ENCODE assay signal across 15 cellular contexts in genomic region chr5:1245901-1246576, GRCh38. TPM values are rescaled to one million over a fixed set of nuclear protein-coding genes. Genes with fewer than 3 reads are reported as not detected.
DNase-seq lines count a peak whose midpoint lies in the region; ATAC-seq, FAIRE-seq and TF ChIP-seq lines count a peak whose summit lies in the region.
"Had no signal": no experiment of that assay in that cellular context is flagged by ENCODE, and none has a peak within 500 bp of the region (broad histone marks: within the 10 kb centered on the region; RNA-seq: fewer than 3 reads in every experiment).

No MANE protein-coding gene starts in this region.

- TF ChIP-seq RAD21 in H1 (IDR thresholded peaks at IDR 0.05 in 1 of 2, conservative IDR thresholded peaks at IDR 0.05 in 1 of 2; ENCODE audit: low read depth in 2 of 2, low read length in 2 of 2), result no peak

- H3K27ac ChIP-seq in H1 (ENCODE audit: low read depth, low read length), result no peak overlapping the region
- H3K27ac ChIP-seq in PC-9, result no peak overlapping the region
- no peak overlapping the region for H3K27ac ChIP-seq in naive thymus-derived CD4-positive, alpha-beta T cell (ENCODE audit: low read depth, low read length)
- H3K27ac ChIP-seq: GM23248, SJCRH30 had no signal

- ATAC-seq in naive thymus-derived CD4-positive, alpha-beta T cell, result no peak

- 92% methylated on average over 49 of the region's 58 CpGs; no CpG with 5 or more reads in 1 of the 2 experiments for WGBS in H1 (ENCODE audit: extremely low coverage in 1 of 2, insufficient coverage in 1 of 2, insufficient read length in 1 of 2, insufficient replicate concordance in 2 of 2, low coverage in 1 of 2, low lambda C conversion rate in 2 of 2, missing lambda C conversion rate in 1 of 2), 2 experiments

- H3K9me3 ChIP-seq in H1 (ENCODE audit: insufficient read depth in 2 of 2, low read depth in 1 of 2, low read length in 1 of 2) (no peaks in the 10 kb centered on the region), PC-9 (ENCODE audit: insufficient read depth, low read depth) (no peaks in the 10 kb centered on the region)
- no peaks in the 10 kb centered on the region for H3K9me3 ChIP-seq in naive thymus-derived CD4-positive, alpha-beta T cell (ENCODE audit: control insufficient read depth in 2 of 3, low read length in 3 of 3)
- H3K9me3 ChIP-seq: SJCRH30 had no signal

- H4K5ac ChIP-seq in H1 (ENCODE audit: insufficient read length, low read depth, low read length), result no peak overlapping the region

- H3K23me2 ChIP-seq in H1 (ENCODE audit: low read depth, low read length), result peaks cover 2% of the 10 kb centered on the region; the same call in 1 of the 2 replicates

- DNase-seq in Ammon's horn (ENCODE audit: low spot score) (peak; percentile 9), H7 (peak; percentile 81), NCI-H2227 (lab: John Stamatoyannopoulos, UW; ENCODE audit: unreplicated experiment) (peak; percentile 85), H1 (ENCODE audit: low read depth in 1 of 2, low spot score in 2 of 2) (peak in 1 of 2 experiments; percentile 46), PC-9 (no peak), NCI-H526 treated with DMSO at 0.1 percent for 48 hours (lab: John Stamatoyannopoulos, UW) (no peak)
- DNase-seq in effector CD8-positive, alpha-beta T cell (lab: John Stamatoyannopoulos, UW), result no peak
- DNase-seq in naive thymus-derived CD4-positive, alpha-beta T cell, result no peak
- DNase-seq: NCI-H1105 treated with DMSO at 0.1 percent for 48 hours had no signal

- no peak overlapping the region for H3K23ac ChIP-seq in H1 (ENCODE audit: insufficient read length)

- H3K36me3 ChIP-seq in H7 (replicated peaks; ENCODE audit: control insufficient read depth, insufficient read depth, low read length) (no peaks in the 10 kb centered on the region), H1 (ENCODE audit: control insufficient read depth in 2 of 4, insufficient read depth in 4 of 4, low read length in 3 of 4) (no peaks in the 10 kb centered on the region), PC-9 (ENCODE audit: low read depth) (no peaks in the 10 kb centered on the region)
- H3K36me3 ChIP-seq in naive thymus-derived CD4-positive, alpha-beta T cell (ENCODE audit: control insufficient read depth in 2 of 3, insufficient read depth in 3 of 3, low read length in 3 of 3), result no peaks in the 10 kb centered on the region
- H3K36me3 ChIP-seq: SJCRH30 had no signal

- POLR2A ChIA-PET in H1 (lab: Charles Lee; ENCODE audit: partially characterized antibody) (interaction anchor here (0.8 kb wide), 1 partner anchor 314 kb away, joined by 3 read pairs; no protein-coding TSS in a partner anchor), PC-9 (lab: Charles Lee; ENCODE audit: unreplicated experiment) (no interaction called here)
- POLR2A ChIA-PET in naive thymus-derived CD4-positive, alpha-beta T cell (lab: Charles Lee), result no interaction called here

- H3K4me3 ChIP-seq in H7 (ENCODE audit: insufficient read depth, low read depth, low read length), result no peak overlapping the region
- H3K4me3 ChIP-seq in H1 (ENCODE audit: extremely low read depth in 1 of 4, insufficient read depth in 2 of 4, low read depth in 3 of 4, low read length in 4 of 4), result no peak overlapping the region
- no peak overlapping the region for H3K4me3 ChIP-seq in PC-9
- H3K4me3 ChIP-seq in naive thymus-derived CD4-positive, alpha-beta T cell (ENCODE audit: low read length), result no peak overlapping the region
- H3K4me3 ChIP-seq: GM23248, SJCRH30 had no signal

- H3K9me2 ChIP-seq in PC-9 (ENCODE audit: insufficient read depth), result no peaks in the 10 kb centered on the region

- H4K20me1 ChIP-seq in H1 (replicated peaks in 1 of 2; ENCODE audit: control insufficient read depth in 1 of 2, insufficient read depth in 2 of 2, low read length in 2 of 2) (peaks cover 10 to 11% of the 10 kb centered on the region in 2 experiments), PC-9 (ENCODE audit: insufficient read depth) (no peaks in the 10 kb centered on the region; the same call in 1 of the 2 replicates)

- no peak for TF ChIP-seq POLR2A in H1 (IDR thresholded peaks at IDR 0.05; ENCODE audit: control extremely low read depth in 1 of 2, low read depth in 2 of 2, low read length in 2 of 2)

- H3K4me3 Mint-ChIP-seq in naive thymus-derived CD4-positive, alpha-beta T cell, result no peak overlapping the region
- H3K4me3 Mint-ChIP-seq: CD4-positive, alpha-beta T cell had no signal

- H2AFZ ChIP-seq in H1 (ENCODE audit: low read length) (no peak overlapping the region), PC-9 (no peak overlapping the region)
- H2AFZ ChIP-seq: GM23248 had no signal

- H3K4me2 ChIP-seq in H1 (ENCODE audit: insufficient read depth in 1 of 2, low read depth in 2 of 2, low read length in 2 of 2), result no peak overlapping the region
- no peak overlapping the region for H3K4me2 ChIP-seq in PC-9

- BruUV-seq in PC-9 (replicated peaks; lab: Mats Ljungman, UMichigan), result no TSS peak

- no peak for FAIRE-seq in H1 (lab: Jason Lieb, UNC)
- FAIRE-seq: A204.1, D721Med had no signal

- no peak overlapping the region for H3K56ac ChIP-seq in H1 (replicated peaks; ENCODE audit: insufficient read length, low read depth, low read length)

- H3K4me1 ChIP-seq in H1 (replicated peaks in 1 of 4; ENCODE audit: control insufficient read depth in 3 of 4, insufficient read depth in 4 of 4, low read length in 3 of 4), result peaks cover 0 to 9% (median under 1%) of the 10 kb centered on the region in 4 experiments; a peak in 5 of 7 replicates
- no peaks in the 10 kb centered on the region for H3K4me1 ChIP-seq in PC-9 (replicated peaks; ENCODE audit: insufficient read depth)
- H3K4me1 ChIP-seq in naive thymus-derived CD4-positive, alpha-beta T cell (ENCODE audit: control insufficient read depth in 2 of 2, insufficient read depth in 2 of 2, low read length in 2 of 2), result no peaks in the 10 kb centered on the region

- peaks cover 0 to 2% (median 0%) of the 10 kb centered on the region in 11 donors for H3K9me3 Mint-ChIP-seq in naive thymus-derived CD4-positive, alpha-beta T cell
- H3K9me3 Mint-ChIP-seq: CD4-positive, alpha-beta T cell had no signal

- H2AK5ac ChIP-seq in H1 (ENCODE audit: low read depth, low read length), result no peak overlapping the region

- no peaks in the 10 kb centered on the region for H3F3A ChIP-seq in PC-9 (ENCODE audit: insufficient read depth, low read depth)

- no peaks in the 10 kb centered on the region for H3K4me1 Mint-ChIP-seq in naive thymus-derived CD4-positive, alpha-beta T cell

- intact Hi-C loops in PC-9 (cut with micrococcal nuclease; ENCODE audit: unreplicated experiment), result loop anchor here (1.0 kb wide), 2 partner anchors 78 to 323 kb away; no protein-coding TSS in a partner anchor
- intact Hi-C loops in naive thymus-derived CD4-positive, alpha-beta T cell (cut with micrococcal nuclease), result no loop called here

- no peaks in the 10 kb centered on the region for H3K27me3 ChIP-seq in H7 (ENCODE audit: control insufficient read depth, insufficient read depth, low read length)
- H3K27me3 ChIP-seq in H1 (replicated peaks in 1 of 4; ENCODE audit: control insufficient read depth in 3 of 4, extremely low read depth in 1 of 4, insufficient read depth in 3 of 4, low read length in 3 of 4), result no peaks in the 10 kb centered on the region; a peak in 1 of 7 replicates
- peaks cover 97% of the 10 kb centered on the region for H3K27me3 ChIP-seq in PC-9 (ENCODE audit: insufficient read depth, low read depth)
- H3K27me3 ChIP-seq in naive thymus-derived CD4-positive, alpha-beta T cell (ENCODE audit: control insufficient read depth in 2 of 2, insufficient read depth in 2 of 2, low read length in 2 of 2), result peaks cover 0 to 2% of the 10 kb centered on the region in 2 donors
- H3K27me3 ChIP-seq: SJCRH30 had no signal

- no peak for TF ChIP-seq EP300 in H1 (IDR thresholded peaks at IDR 0.05; ENCODE audit: borderline replicate concordance in 1 of 2, low read depth in 2 of 2, low read length in 2 of 2)

- H4K8ac ChIP-seq in H1 (ENCODE audit: extremely low read depth, insufficient read depth, low read length), result 0 out of 2 replicates have a peak overlapping the region, but pooled peaks have one; percentile 25

- H2BK120ac ChIP-seq in H1 (replicated peaks; ENCODE audit: low read depth, low read length), result no peak overlapping the region

- H3K9ac ChIP-seq in H1 (replicated peaks in 1 of 4; ENCODE audit: extremely low read depth in 1 of 4, low read depth in 3 of 4, low read length in 3 of 4), result no peak overlapping the region
- H3K9ac ChIP-seq: GM23248 had no signal

- H3K27ac Mint-ChIP-seq in naive thymus-derived CD4-positive, alpha-beta T cell, result no peak overlapping the region
- H3K27ac Mint-ChIP-seq: CD4-positive, alpha-beta T cell had no signal

- H3K79me2 ChIP-seq in H1 (ENCODE audit: control insufficient read depth in 1 of 2, insufficient read depth in 2 of 2, low read length in 2 of 2) (no peaks in the 10 kb centered on the region), PC-9 (ENCODE audit: low read depth) (no peaks in the 10 kb centered on the region)

- H3K4ac ChIP-seq in H1 (replicated peaks; ENCODE audit: insufficient read length, low read depth, low read length), result no peak overlapping the region

- CTCF ChIA-PET in H1 (lab: Charles Lee; ENCODE audit: partially characterized antibody) (interaction anchor here (0.6 to 1.0 kb wide), 4 partner anchors 32 to 146 kb away, joined by 3 read pairs; no protein-coding TSS in a partner anchor), PC-9 (lab: Charles Lee) (no interaction called here)
- CTCF ChIA-PET in naive thymus-derived CD4-positive, alpha-beta T cell (lab: Charles Lee), result no interaction called here

- no peak overlapping the region for H3K18ac ChIP-seq in H1 (ENCODE audit: extremely low read depth, low read length)

- peaks cover 0 to 9% (median 6%) of the 10 kb centered on the region in 5 donors for H3K27me3 Mint-ChIP-seq in naive thymus-derived CD4-positive, alpha-beta T cell

- TF ChIP-seq CTCF in H1 (IDR thresholded peaks at IDR 0.05; ENCODE audit: control extremely low read depth in 1 of 3, insufficient read depth in 1 of 3, low read depth in 1 of 3, low read length in 3 of 3) (no peak), PC-9 (conservative IDR thresholded peaks at IDR 0.05) (no peak)

- H2BK15ac ChIP-seq in H1 (ENCODE audit: low read length), result no peak overlapping the region

- H3K14ac ChIP-seq in H1 (ENCODE audit: insufficient read length), result no peak overlapping the region

- no peaks in the 10 kb centered on the region for H3K36me3 Mint-ChIP-seq in naive thymus-derived CD4-positive, alpha-beta T cell

- H3K79me1 ChIP-seq in H1 (ENCODE audit: low read depth, low read length), result no peaks in the 10 kb centered on the region

- no peak overlapping the region for H4K91ac ChIP-seq in H1 (replicated peaks; ENCODE audit: insufficient read length, low read length)

- H2BK5ac ChIP-seq in H1 (ENCODE audit: low read depth, low read length), result no peak overlapping the region

- no peak overlapping the region for H2BK20ac ChIP-seq in H1 (ENCODE audit: low read length)

- no peak overlapping the region for H2BK12ac ChIP-seq in H1 (ENCODE audit: low read depth, low read length)

RNA-seq across cellular contexts. Expression of gene SLC6A18, which starts 20.9 kb away (rescaled TPM):
- total RNA-seq in H7 (2014; rRNA removed; shearing (Covaris generic)), result not detected in 2 replicates
- not detected in 2 replicates for total RNA-seq in H1 (2021; fragmentation: NEBNext Ultra II Directional; extraction: Animal tissue kit (Norgen Biotek cat#: 25700))
- polyA plus RNA-seq in H1 (2011; rRNA removed), result 0.03 TPM in 1 of 2 replicates, not detected in the other
- polyA plus RNA-seq in H1 (2011; cell fraction: cytosol; rRNA removed), result not detected
- polyA plus RNA-seq in H1 (2011; cell fraction: nucleus; rRNA removed), result not detected
- not detected in 4 replicates for polyA plus RNA-seq in H1 (2012, experiment 1 of 2)
- polyA plus RNA-seq in H1 (2012, experiment 2 of 2), result not detected
- polyA plus RNA-seq in H1 (2013, experiment 1 of 2), result not detected
- polyA plus RNA-seq in H1 (2013, experiment 2 of 2), result not detected
- not detected in 2 replicates for polyA minus RNA-seq in H1 (2011; rRNA and poly(A)+ RNA removed)
- not detected for polyA minus RNA-seq in H1 (2011; cell fraction: cytosol; rRNA and poly(A)+ RNA removed)
- polyA minus RNA-seq in H1 (2011; cell fraction: nucleus; rRNA and poly(A)+ RNA removed), result not detected
- total RNA-seq in PC-9 (2021), result not detected in 2 replicates
- not detected for total RNA-seq in naive thymus-derived CD4-positive, alpha-beta T cell
- not detected for polyA plus RNA-seq in naive thymus-derived CD4-positive, alpha-beta T cell
- total RNA-seq: CD4-positive, alpha-beta T cell; GM23248; M059J; SJCRH30 had no signal
- polyA plus RNA-seq: GM23248 had no signal

RNA-seq across cellular contexts. Expression of gene SLC6A19, which starts 44.6 kb away (rescaled TPM):
- 0.04 and 0.07 TPM in 2 replicates for total RNA-seq in H7 (2014; rRNA removed; shearing (Covaris generic))
- total RNA-seq in H1 (2021; fragmentation: NEBNext Ultra II Directional; extraction: Animal tissue kit (Norgen Biotek cat#: 25700)), result not detected in 2 replicates
- polyA plus RNA-seq in H1 (2011; rRNA removed), result 0.02 and 0.03 TPM in 2 replicates
- 0.03 TPM for polyA plus RNA-seq in H1 (2011; cell fraction: cytosol; rRNA removed)
- 0.06 TPM for polyA plus RNA-seq in H1 (2011; cell fraction: nucleus; rRNA removed)
- polyA plus RNA-seq in H1 (2012, experiment 1 of 2), result 0.05 TPM in 1 of 4 replicates, not detected in the others
- 0.03 TPM for polyA plus RNA-seq in H1 (2012, experiment 2 of 2)
- not detected for polyA plus RNA-seq in H1 (2013, experiment 1 of 2)
- 0.02 TPM for polyA plus RNA-seq in H1 (2013, experiment 2 of 2)
- 0.22 TPM in 1 of 2 replicates, not detected in the other for polyA minus RNA-seq in H1 (2011; rRNA and poly(A)+ RNA removed)
- not detected for polyA minus RNA-seq in H1 (2011; cell fraction: cytosol; rRNA and poly(A)+ RNA removed)
- polyA minus RNA-seq in H1 (2011; cell fraction: nucleus; rRNA and poly(A)+ RNA removed), result not detected
- not detected in 2 replicates for total RNA-seq in PC-9 (2021)
- total RNA-seq in naive thymus-derived CD4-positive, alpha-beta T cell, result not detected
- not detected for polyA plus RNA-seq in naive thymus-derived CD4-positive, alpha-beta T cell
- total RNA-seq: CD4-positive, alpha-beta T cell; GM23248; M059J; SJCRH30 had no signal
- polyA plus RNA-seq: GM23248 had no signal

RNA-seq across cellular contexts. Expression of gene TERT, which starts 48.8 kb away (rescaled TPM):
- 15.1 and 27.1 TPM in 2 replicates for total RNA-seq in H7 (2014; rRNA removed; shearing (Covaris generic))
- total RNA-seq in H1 (2021; fragmentation: NEBNext Ultra II Directional; extraction: Animal tissue kit (Norgen Biotek cat#: 25700)), result 21.0 and 23.1 TPM in 2 replicates
- polyA plus RNA-seq in H1 (2011; rRNA removed), result 13.1 and 23.0 TPM in 2 replicates
- 19.3 TPM for polyA plus RNA-seq in H1 (2011; cell fraction: cytosol; rRNA removed)
- 70.1 TPM for polyA plus RNA-seq in H1 (2011; cell fraction: nucleus; rRNA removed)
- 11.6 to 23.1 TPM (median 17.1 TPM) in 4 replicates for polyA plus RNA-seq in H1 (2012, experiment 1 of 2)
- 10.2 TPM for polyA plus RNA-seq in H1 (2012, experiment 2 of 2)
- polyA plus RNA-seq in H1 (2013, experiment 1 of 2), result 16.6 TPM
- polyA plus RNA-seq in H1 (2013, experiment 2 of 2), result 13.5 TPM
- polyA minus RNA-seq in H1 (2011; rRNA and poly(A)+ RNA removed), result 12.3 and 13.0 TPM in 2 replicates
- 20.2 TPM for polyA minus RNA-seq in H1 (2011; cell fraction: cytosol; rRNA and poly(A)+ RNA removed)
- 38.0 TPM for polyA minus RNA-seq in H1 (2011; cell fraction: nucleus; rRNA and poly(A)+ RNA removed)
- 0.74 and 2.2 TPM in 2 replicates for total RNA-seq in PC-9 (2021)
- 1 to 10 TPM in 3 of 5 experiments, under 1 TPM in 2; 0.13 to 3.3 (median 1.8) TPM for total RNA-seq in naive thymus-derived CD4-positive, alpha-beta T cell
- polyA plus RNA-seq in naive thymus-derived CD4-positive, alpha-beta T cell, result under 1 TPM in 1 of 2 donors, not detected in 1; 0.23 TPM
- total RNA-seq: GM23248, SJCRH30 had no signal
- polyA plus RNA-seq: GM23248 had no signal

Comparison
In these comparisons a context has a peak if more than half of its experiments do, and no peak if none do; other contexts are left out.
1. DNase-seq: peak in Ammon's horn (single experiment), H7 (single experiment) and NCI-H2227 (single experiment); none in PC-9 (0 of 2), NCI-H526 treated with DMSO at 0.1 percent for 48 hours (single experiment), effector CD8-positive, alpha-beta T cell (single experiment) and naive thymus-derived CD4-positive, alpha-beta T cell (0 of 9).